ENCODE assay signal across 8 cellular contexts in the genomic region with DNA sequence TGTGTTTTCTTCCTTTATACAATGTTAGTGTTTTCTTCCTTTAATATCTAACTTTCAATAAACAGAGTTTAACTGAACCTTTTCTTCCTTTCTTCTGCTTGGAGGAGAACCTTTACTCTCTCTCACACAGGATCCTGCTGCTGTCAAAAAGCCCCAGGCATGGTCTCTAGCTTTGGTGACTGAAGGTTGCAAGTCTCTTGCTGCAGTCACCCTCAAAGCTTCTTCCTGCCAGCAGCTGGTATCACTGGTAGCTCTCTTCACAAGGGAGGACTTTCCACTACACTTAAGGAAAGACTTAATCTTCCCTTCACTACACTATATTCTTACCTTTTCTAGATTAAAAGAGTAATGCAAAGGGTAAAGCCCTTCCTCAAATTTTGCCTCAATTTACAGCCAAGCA.
A peak's percentile ranks its signal among the peaks of the same experiment; 100 is the strongest.
DNase-seq lines count a peak whose midpoint lies in the region; ATAC-seq and TF ChIP-seq lines count a peak whose summit lies in the region.

No MANE protein-coding gene starts in this region.

- peak overlapping the region in 1 of 3 experiments; percentile 51 for H3K4me3 Mint-ChIP-seq in nephron

- DNase-seq in PC-9 (peak in 1 of 2 experiments; percentile 66), upper lobe of right lung (no peak), CD1c-positive myeloid dendritic cell (ENCODE audit: extremely low spot score) (no peak), HEK293T (ENCODE audit: extremely low spot score) (no peak), NCI-H748 (lab: John Stamatoyannopoulos, UW; ENCODE audit: unreplicated experiment) (no peak)

- H3K4me1 Mint-ChIP-seq in nephron = peaks cover 7% of the 10 kb centered on the region

- H3K36me3 ChIP-seq in PC-9 (ENCODE audit: low read depth) = no peaks in the 10 kb centered on the region
- no peaks in the 10 kb centered on the region for H3K36me3 ChIP-seq in upper lobe of right lung

- no peaks in the 10 kb centered on the region for H3K36me3 Mint-ChIP-seq in nephron (ENCODE audit: low read depth)

- ATAC-seq in GM18867 (IDR thresholded peaks at IDR 0.05; ENCODE audit: unreplicated experiment) = peak; percentile 54
- ATAC-seq in HG02588 (IDR thresholded peaks at IDR 0.05; ENCODE audit: unreplicated experiment) = peak; percentile 61
- no peak for ATAC-seq in upper lobe of right lung

- no peaks in the 10 kb centered on the region for H3K9me3 Mint-ChIP-seq in nephron

- CTCF ChIA-PET in PC-9 (lab: Charles Lee) (interaction anchor here (0.6 kb wide), 1 partner anchor 51 kb away, joined by 3 read pairs; no protein-coding TSS in a partner anchor), HEK293T (lab: Yijun Ruan, JAX) (no interaction called here)

- no peaks in the 10 kb centered on the region for H3K27me3 Mint-ChIP-seq in nephron (ENCODE audit: low read depth)

- H2AFZ ChIP-seq in PC-9 = no peak overlapping the region

- H3K9me2 ChIP-seq in PC-9 (ENCODE audit: insufficient read depth) = no peaks in the 10 kb centered on the region

- peak overlapping the region; percentile 95 for H3K27ac ChIP-seq in PC-9
- no peak overlapping the region for H3K27ac ChIP-seq in upper lobe of right lung

- H3K79me2 ChIP-seq in PC-9 (ENCODE audit: low read depth) = peaks cover 48% of the 10 kb centered on the region

- H3K27me3 ChIP-seq in PC-9 (ENCODE audit: insufficient read depth, low read depth) (no peaks in the 10 kb centered on the region), upper lobe of right lung (no peaks in the 10 kb centered on the region)

- TF ChIP-seq CTCF in PC-9 (conservative IDR thresholded peaks at IDR 0.05) (no peak), nephron (IDR thresholded peaks at IDR 0.05; ENCODE audit: unreplicated experiment in 3 of 3) (no peak), upper lobe of right lung (IDR thresholded peaks at IDR 0.05) (no peak)

- H4K20me1 ChIP-seq in PC-9 (ENCODE audit: insufficient read depth) = no peaks in the 10 kb centered on the region

- peak overlapping the region; percentile 87 to 98 (median 92) for H3K27ac Mint-ChIP-seq in nephron

- H3K4me1 ChIP-seq in PC-9 (replicated peaks; ENCODE audit: insufficient read depth) (peaks cover 53% of the 10 kb centered on the region), upper lobe of right lung (peaks cover 19% of the 10 kb centered on the region)

- peak overlapping the region; percentile 69 for H3K4me2 ChIP-seq in PC-9

- H3K4me3 ChIP-seq in PC-9 = peak overlapping the region; percentile 12; the same call in 1 of the 2 replicates
- no peak overlapping the region for H3K4me3 ChIP-seq in upper lobe of right lung

- H3K9me3 ChIP-seq in PC-9 (ENCODE audit: insufficient read depth, low read depth) = no peaks in the 10 kb centered on the region
- H3K9me3 ChIP-seq in upper lobe of right lung = no peaks in the 10 kb centered on the region

- POLR2A ChIA-PET in PC-9 (lab: Charles Lee; ENCODE audit: unreplicated experiment) (interaction anchor here (0.6 to 1.0 kb wide), 2 partner anchors 52 to 154 kb away, joined by 3 to 5 read pairs; no protein-coding TSS in a partner anchor), HEK293T (lab: Yijun Ruan, JAX) (no interaction called here)

- BruUV-seq in PC-9 (replicated peaks; lab: Mats Ljungman, UMichigan) = no TSS peak

- intact Hi-C loops in PC-9 (cut with micrococcal nuclease; ENCODE audit: unreplicated experiment) (loop anchor here (1.0 to 5.0 kb wide), 6 partner anchors 52 to 193 kb away; no protein-coding TSS in a partner anchor), upper lobe of right lung (cut with DNase I) (no loop called here)

- H3F3A ChIP-seq in PC-9 (ENCODE audit: insufficient read depth, low read depth) = peaks cover 31% of the 10 kb centered on the region

TF ChIP-seq in HEK293T, 16 proteins besides CTCF, POLR2A, EP300 and RAD21:
- TF ChIP-seq NFRKB (IDR thresholded peaks at IDR 0.05) = no peak
- TF ChIP-seq ZNF384 (IDR thresholded peaks at IDR 0.05) = no peak
- no peak for TF ChIP-seq FOXM1 (IDR thresholded peaks at IDR 0.05; ENCODE audit: borderline replicate concordance)
- TF ChIP-seq SUZ12 (IDR thresholded peaks at IDR 0.05) = no peak
- TF ChIP-seq LEF1 (IDR thresholded peaks at IDR 0.05; ENCODE audit: borderline replicate concordance) = no peak
- TF ChIP-seq, protein P1, sequence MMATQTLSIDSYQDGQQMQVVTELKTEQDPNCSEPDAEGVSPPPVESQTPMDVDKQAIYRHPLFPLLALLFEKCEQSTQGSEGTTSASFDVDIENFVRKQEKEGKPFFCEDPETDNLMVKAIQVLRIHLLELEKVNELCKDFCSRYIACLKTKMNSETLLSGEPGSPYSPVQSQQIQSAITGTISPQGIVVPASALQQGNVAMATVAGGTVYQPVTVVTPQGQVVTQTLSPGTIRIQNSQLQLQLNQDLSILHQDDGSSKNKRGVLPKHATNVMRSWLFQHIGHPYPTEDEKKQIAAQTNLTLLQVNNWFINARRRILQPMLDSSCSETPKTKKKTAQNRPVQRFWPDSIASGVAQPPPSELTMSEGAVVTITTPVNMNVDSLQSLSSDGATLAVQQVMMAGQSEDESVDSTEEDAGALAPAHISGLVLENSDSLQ (IDR thresholded peaks at IDR 0.05) = no peak
- TF ChIP-seq HDGF (IDR thresholded peaks at IDR 0.05; ENCODE audit: borderline replicate concordance) = no peak
- no peak for TF ChIP-seq ELF4 (IDR thresholded peaks at IDR 0.05)
- TF ChIP-seq SP1 (IDR thresholded peaks at IDR 0.05) = no peak
- TF ChIP-seq L3MBTL2 (conservative IDR thresholded peaks at IDR 0.05) = no peak
- no peak for TF ChIP-seq CTBP1 (IDR thresholded peaks at IDR 0.05; ENCODE audit: borderline replicate concordance)
- TF ChIP-seq TARDBP (IDR thresholded peaks at IDR 0.05) = no peak
- no peak for TF ChIP-seq BHLHE40 (IDR thresholded peaks at IDR 0.05; ENCODE audit: borderline replicate concordance)
- no peak for TF ChIP-seq FOXA1 (IDR thresholded peaks at IDR 0.05)
- no peak for TF ChIP-seq FOXK2 (IDR thresholded peaks at IDR 0.05)
- no peak for TF ChIP-seq ARNT (IDR thresholded peaks at IDR 0.05)
TF ChIP-seq in HEK293T: peak in this region for 0.
